Comparison of ENCODE assay signal across 10 cellular contexts in genomic region chr2:159287733-159288132, GRCh38. TPM values are rescaled to one million over a fixed set of nuclear protein-coding genes. Genes with fewer than 3 reads are reported as not detected.
A peak's percentile ranks its signal among the peaks of the same experiment; 100 is the strongest.
DNase-seq lines count a peak whose midpoint lies in the region; ATAC-seq and TF ChIP-seq lines count a peak whose summit lies in the region.
"Had no signal": no experiment of that assay in that cellular context is flagged by ENCODE, and none has a peak within 500 bp of the region (broad histone marks: within the 10 kb centered on the region; RNA-seq: fewer than 3 reads in every experiment).

No MANE protein-coding gene starts in this region.

- no peaks in the 10 kb centered on the region for H3K9me3 Mint-ChIP-seq in mesothelial cell of epicardium
- no peaks in the 10 kb centered on the region for H3K9me3 Mint-ChIP-seq in stimulated activated naive CD8-positive, alpha-beta T cell treated with anti-CD3 and anti-CD28 coated beads, Interleukin-15, amount 100 ng/mL, for 72 hours

- no peaks in the 10 kb centered on the region for H3K27me3 Mint-ChIP-seq in mesothelial cell of epicardium (ENCODE audit: low read depth)
- no peaks in the 10 kb centered on the region for H3K27me3 Mint-ChIP-seq in stimulated activated naive CD8-positive, alpha-beta T cell treated with anti-CD3 and anti-CD28 coated beads, Interleukin-15, amount 100 ng/mL, for 72 hours

- peak overlapping the region; percentile 94 for H3K27ac ChIP-seq in left ventricle myocardium inferior (replicated peaks)
- H3K27ac ChIP-seq in VCaP, result peak overlapping the region; percentile 87

- H3K36me3 ChIP-seq in left ventricle myocardium inferior, result peaks cover 3% of the 10 kb centered on the region

- H3K4me3 ChIP-seq in left ventricle myocardium inferior, result no peak overlapping the region

- H3K4me3 Mint-ChIP-seq in mesothelial cell of epicardium, result peak overlapping the region; percentile 81
- peak overlapping the region in 1 of 2 donors; percentile 87 for H3K4me3 Mint-ChIP-seq in stimulated activated naive CD8-positive, alpha-beta T cell treated with anti-CD3 and anti-CD28 coated beads, Interleukin-15, amount 100 ng/mL, for 72 hours

- peaks cover 36% of the 10 kb centered on the region for H3K4me1 Mint-ChIP-seq in mesothelial cell of epicardium
- peaks cover 42% of the 10 kb centered on the region for H3K4me1 Mint-ChIP-seq in stimulated activated naive CD8-positive, alpha-beta T cell treated with anti-CD3 and anti-CD28 coated beads, Interleukin-15, amount 100 ng/mL, for 72 hours

- no peaks in the 10 kb centered on the region for H3K27me3 ChIP-seq in left ventricle myocardium inferior (ENCODE audit: low read depth)

- no peak for ATAC-seq in left ventricle myocardium superior
- ATAC-seq in stimulated activated naive CD8-positive, alpha-beta T cell treated with anti-CD3 and anti-CD28 coated beads, Interleukin-15, amount 100 ng/mL, for 72 hours, result no peak

- H3K4me1 ChIP-seq in left ventricle myocardium inferior, result peaks cover 31% of the 10 kb centered on the region

- H3K27ac Mint-ChIP-seq in mesothelial cell of epicardium, result peak overlapping the region; percentile 94
- H3K27ac Mint-ChIP-seq in stimulated activated naive CD8-positive, alpha-beta T cell treated with anti-CD3 and anti-CD28 coated beads, Interleukin-15, amount 100 ng/mL, for 72 hours, result no peak overlapping the region

- DNase-seq in left ventricle myocardium inferior (no peak), left ventricle myocardium superior (no peak), mesothelial cell of epicardium (ENCODE audit: low spot score in 2 of 2, unreplicated experiment in 2 of 2) (no peak), cerebellum (ENCODE audit: low spot score) (no peak), NCI-H69 (lab: John Stamatoyannopoulos, UW) (no peak), NCI-H2227 treated with DMSO at 0.1 percent for 48 hours (lab: John Stamatoyannopoulos, UW) (no peak)
- no peak for DNase-seq in stimulated activated naive CD8-positive, alpha-beta T cell treated with anti-CD3 and anti-CD28 coated beads, Interleukin-15, amount 100 ng/mL, for 72 hours
- DNase-seq: GOT3, SHP77 treated with DMSO at 0.1 percent for 48 hours had no signal

- H3K9me3 ChIP-seq in left ventricle myocardium inferior (replicated peaks), result no peaks in the 10 kb centered on the region

- intact Hi-C loops in left ventricle myocardium inferior (cut with micrococcal nuclease) (no loop called here), left ventricle myocardium superior (cut with micrococcal nuclease) (no loop called here)

- TF ChIP-seq CTCF in left ventricle myocardium inferior (IDR thresholded peaks at IDR 0.05; ENCODE audit: borderline replicate concordance), result no peak
- TF ChIP-seq CTCF in VCaP (conservative IDR thresholded peaks at IDR 0.05), result no peak
- TF ChIP-seq CTCF in mesothelial cell of epicardium (IDR thresholded peaks at IDR 0.05; ENCODE audit: unreplicated experiment), result no peak

- no peaks in the 10 kb centered on the region for H3K36me3 Mint-ChIP-seq in mesothelial cell of epicardium

RNA-seq across cellular contexts. Expression of gene WDSUB1, which starts 1.2 kb away (rescaled TPM):
- total RNA-seq in left ventricle myocardium inferior, result 11.4 TPM
- total RNA-seq in left ventricle myocardium superior, result 12.1 TPM
- total RNA-seq in mesothelial cell of epicardium, result 14.3 to 15.6 TPM (median 15.1 TPM) in 3 replicates
- 14.0 TPM for total RNA-seq in cerebellum
